Comparison of ENCODE assay signal across 11 cellular contexts in the genomic region with DNA sequence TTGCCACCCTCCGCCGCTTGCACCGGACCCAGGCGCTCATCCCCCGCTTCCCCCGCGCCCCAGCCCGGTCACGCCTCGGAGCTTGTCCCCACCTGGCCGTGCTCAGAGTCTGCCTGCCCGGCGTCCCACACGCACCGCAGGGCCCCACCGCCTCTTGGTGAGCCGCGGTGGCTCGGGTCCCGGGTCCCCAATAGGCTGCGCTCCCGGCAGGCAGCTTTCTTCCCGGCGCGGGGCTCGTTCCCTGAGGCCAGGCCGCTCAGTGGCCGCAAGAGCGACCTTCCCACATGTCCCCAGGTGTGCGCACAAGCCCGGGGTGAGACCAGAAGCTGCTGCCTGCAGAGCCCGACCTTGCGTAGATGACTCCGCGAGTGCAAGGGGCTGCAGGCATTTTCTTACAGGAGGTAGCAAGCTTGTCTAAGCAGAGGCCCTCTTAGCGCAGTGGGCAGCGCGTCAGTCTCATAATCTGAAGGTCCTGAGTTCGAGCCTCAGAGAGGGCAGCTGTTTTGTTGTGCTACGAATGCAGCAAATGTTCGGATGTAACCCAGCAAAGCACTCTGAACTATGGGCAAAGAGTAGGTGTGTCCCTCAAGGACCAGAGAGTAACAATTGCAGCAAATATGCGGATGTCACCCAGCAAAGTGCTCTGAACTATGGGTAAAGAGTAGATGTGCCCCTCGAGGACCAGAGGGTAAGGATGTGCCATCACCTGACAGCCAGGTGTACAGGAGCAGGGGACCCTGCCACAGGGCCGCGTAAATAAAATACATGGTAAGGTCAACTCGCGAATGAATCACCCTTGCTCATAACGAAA. TPM values are rescaled to one million over a fixed set of nuclear protein-coding genes. Genes with fewer than 3 reads are reported as not detected.
DNase-seq lines count a peak whose midpoint lies in the region; ATAC-seq, FAIRE-seq and TF ChIP-seq lines count a peak whose summit lies in the region.
"Had no signal": no experiment of that assay in that cellular context is flagged by ENCODE, and none has a peak within 500 bp of the region (broad histone marks: within the 10 kb centered on the region; RNA-seq: fewer than 3 reads in every experiment).

No MANE protein-coding gene starts in this region.

- no peak for TF ChIP-seq EP300 in H1 (IDR thresholded peaks at IDR 0.05; ENCODE audit: borderline replicate concordance in 1 of 2, low read depth in 2 of 2, low read length in 2 of 2)

- peak overlapping the region; percentile 66; the same call in 1 of the 2 replicates for H2BK5ac ChIP-seq in H1 (ENCODE audit: low read depth, low read length)

- H4K91ac ChIP-seq in H1 (replicated peaks; ENCODE audit: insufficient read length, low read length): no peak overlapping the region

- no peak overlapping the region for H4K8ac ChIP-seq in H1 (ENCODE audit: extremely low read depth, insufficient read depth, low read length)

- H2BK120ac ChIP-seq in H1 (replicated peaks; ENCODE audit: low read depth, low read length): no peak overlapping the region

- H3K4me3 ChIP-seq in PC-9 (no peak overlapping the region), H1 (ENCODE audit: extremely low read depth in 1 of 4, insufficient read depth in 2 of 4, low read depth in 3 of 4, low read length in 4 of 4) (peak overlapping the region; percentile 63 to 83 (median 74))

- TSS peak; percentile 81 for BruUV-seq in PC-9 (replicated peaks; lab: Mats Ljungman, UMichigan)

- no peak overlapping the region for H2BK15ac ChIP-seq in H1 (ENCODE audit: low read length)

- H2AK5ac ChIP-seq in H1 (ENCODE audit: low read depth, low read length): no peak overlapping the region

- peak overlapping the region; percentile 47 for H4K5ac ChIP-seq in H1 (ENCODE audit: insufficient read length, low read depth, low read length)

- H4K20me1 ChIP-seq in PC-9 (ENCODE audit: insufficient read depth): no peaks in the 10 kb centered on the region
- peaks cover 0 to 3% of the 10 kb centered on the region in 2 experiments for H4K20me1 ChIP-seq in H1 (replicated peaks in 1 of 2; ENCODE audit: control insufficient read depth in 1 of 2, insufficient read depth in 2 of 2, low read length in 2 of 2)

- no peak overlapping the region for H3K27ac Mint-ChIP-seq in nephron progenitor cell
- H3K27ac Mint-ChIP-seq: activated naive CD4-positive, alpha-beta T cell treated with anti-CD3 and anti-CD28 coated beads, Interleukin-2, amount 50 U/mL, for 24 hours had no signal

- no peaks in the 10 kb centered on the region for H3K79me1 ChIP-seq in H1 (ENCODE audit: low read depth, low read length)

- H3K23me2 ChIP-seq in H1 (ENCODE audit: low read depth, low read length): peaks cover 5% of the 10 kb centered on the region; the same call in 1 of the 2 replicates

- no peak for TF ChIP-seq CTCF in PC-9 (conservative IDR thresholded peaks at IDR 0.05)
- TF ChIP-seq CTCF in H1 (IDR thresholded peaks at IDR 0.05; ENCODE audit: control extremely low read depth in 1 of 3, insufficient read depth in 1 of 3, low read depth in 1 of 3, low read length in 3 of 3): no peak
- TF ChIP-seq CTCF in nephron progenitor cell (IDR thresholded peaks at IDR 0.05): no peak

- H3K27me3 ChIP-seq in PC-9 (ENCODE audit: insufficient read depth, low read depth) (peaks cover 24% of the 10 kb centered on the region), H1 (replicated peaks in 1 of 4; ENCODE audit: control insufficient read depth in 3 of 4, extremely low read depth in 1 of 4, insufficient read depth in 3 of 4, low read length in 3 of 4) (peaks cover 0 to 13% (median 5%) of the 10 kb centered on the region in 4 experiments; a peak in 4 of 7 replicates)

- H3K36me3 ChIP-seq in PC-9 (ENCODE audit: low read depth) (no peaks in the 10 kb centered on the region), H1 (ENCODE audit: control insufficient read depth in 2 of 4, insufficient read depth in 4 of 4, low read length in 3 of 4) (no peaks in the 10 kb centered on the region; a peak in 2 of 8 replicates)
- H3K36me3 ChIP-seq: tibial nerve had no signal

- TF ChIP-seq RAD21 in H1 (IDR thresholded peaks at IDR 0.05 in 1 of 2, conservative IDR thresholded peaks at IDR 0.05 in 1 of 2; ENCODE audit: low read depth in 2 of 2, low read length in 2 of 2): no peak

- H3K18ac ChIP-seq in H1 (ENCODE audit: extremely low read depth, low read length): 0 out of 2 replicates have a peak overlapping the region, but pooled peaks have one; percentile 4

- H3K23ac ChIP-seq in H1 (ENCODE audit: insufficient read length): no peak overlapping the region

- peak; percentile 57 for ATAC-seq in HG02884 (IDR thresholded peaks at IDR 0.05; ENCODE audit: unreplicated experiment)

- H3K9me3 Mint-ChIP-seq in nephron progenitor cell: peaks cover 15% of the 10 kb centered on the region
- H3K9me3 Mint-ChIP-seq: activated naive CD4-positive, alpha-beta T cell treated with anti-CD3 and anti-CD28 coated beads, Interleukin-2, amount 50 U/mL, for 24 hours had no signal

- H3K4me1 Mint-ChIP-seq in nephron progenitor cell: no peaks in the 10 kb centered on the region
- H3K4me1 Mint-ChIP-seq: activated naive CD4-positive, alpha-beta T cell treated with anti-CD3 and anti-CD28 coated beads, Interleukin-2, amount 50 U/mL, for 24 hours had no signal

- H3K9me3 ChIP-seq in PC-9 (ENCODE audit: insufficient read depth, low read depth) (0 out of 2 replicates have a peak, but pooled peaks cover 4% of the 10 kb centered on the region), H1 (ENCODE audit: insufficient read depth in 2 of 2, low read depth in 1 of 2, low read length in 1 of 2) (no peaks in the 10 kb centered on the region)

- no peak overlapping the region for H2AFZ ChIP-seq in PC-9
- H2AFZ ChIP-seq in H1 (ENCODE audit: low read length): peak overlapping the region; percentile 67; the same call in 1 of the 2 replicates

- H2BK20ac ChIP-seq in H1 (ENCODE audit: low read length): no peak overlapping the region

- POLR2A ChIA-PET in PC-9 (lab: Charles Lee; ENCODE audit: unreplicated experiment) (no interaction called here), H1 (lab: Charles Lee; ENCODE audit: partially characterized antibody) (interaction anchor here (0.6 to 1.5 kb wide), 7 partner anchors 8 to 177 kb away, joined by 3 to 4 read pairs (median 3); partner anchors contain the start of gene CHST4)

- H2BK12ac ChIP-seq in H1 (ENCODE audit: low read depth, low read length): no peak overlapping the region

- TF ChIP-seq POLR2A in H1 (IDR thresholded peaks at IDR 0.05; ENCODE audit: control extremely low read depth in 1 of 2, low read depth in 2 of 2, low read length in 2 of 2): no peak

- WGBS in H1 (ENCODE audit: extremely low coverage in 1 of 2, insufficient coverage in 1 of 2, insufficient read length in 1 of 2, insufficient replicate concordance in 2 of 2, low coverage in 1 of 2, low lambda C conversion rate in 2 of 2, missing lambda C conversion rate in 1 of 2), 2 experiments: 5% methylated on average over 42 of the region's 48 CpGs; no CpG with 5 or more reads in 1 of the 2 experiments

- no peaks in the 10 kb centered on the region for H3K9me2 ChIP-seq in PC-9 (ENCODE audit: insufficient read depth)

- H3K27ac ChIP-seq in PC-9 (no peak overlapping the region), H1 (ENCODE audit: low read depth, low read length) (no peak overlapping the region)
- H3K27ac ChIP-seq: C4-2B, tibial nerve had no signal

- peak overlapping the region; percentile 28 for H3K4me2 ChIP-seq in PC-9
- H3K4me2 ChIP-seq in H1 (ENCODE audit: insufficient read depth in 1 of 2, low read depth in 2 of 2, low read length in 2 of 2): peak overlapping the region; percentile 82

- DNase-seq in SIG-M5 treated with dmso at 0.1 percent for 504 hours (lab: John Stamatoyannopoulos, UW; ENCODE audit: unreplicated experiment) (peak; percentile 26), SIG-M5 (lab: John Stamatoyannopoulos, UW) (no peak), PC-9 (peak; percentile 31 to 76), H1 (ENCODE audit: low read depth in 1 of 2, low spot score in 2 of 2) (peak; percentile 94 to 99), nephron progenitor cell (peak; percentile 88), putamen (ENCODE audit: low spot score) (no peak), hippocampal formation (lab: John Stamatoyannopoulos, UW) (no peak)

- no peak overlapping the region for H3K4ac ChIP-seq in H1 (replicated peaks; ENCODE audit: insufficient read length, low read depth, low read length)

- H3K4me3 Mint-ChIP-seq in nephron progenitor cell: peak overlapping the region; percentile 82
- H3K4me3 Mint-ChIP-seq: activated naive CD4-positive, alpha-beta T cell treated with anti-CD3 and anti-CD28 coated beads, Interleukin-2, amount 50 U/mL, for 24 hours had no signal

- no peaks in the 10 kb centered on the region; the same call in 1 of the 2 replicates for H3F3A ChIP-seq in PC-9 (ENCODE audit: insufficient read depth, low read depth)

- CTCF ChIA-PET in PC-9 (lab: Charles Lee) (no interaction called here), H1 (lab: Charles Lee; ENCODE audit: partially characterized antibody) (interaction anchor here (0.5 to 7.8 kb wide), 5 partner anchors 11 to 185 kb away, joined by 3 to 99 read pairs (median 5); no protein-coding TSS in a partner anchor)

- peak overlapping the region; percentile 63 for H3K56ac ChIP-seq in H1 (replicated peaks; ENCODE audit: insufficient read length, low read depth, low read length)

- peaks cover 78% of the 10 kb centered on the region for H3K27me3 Mint-ChIP-seq in nephron progenitor cell (ENCODE audit: low read depth, poor library complexity)

- peak; percentile 99 for FAIRE-seq in H1 (lab: Jason Lieb, UNC)

- H3K9ac ChIP-seq in H1 (replicated peaks in 1 of 4; ENCODE audit: extremely low read depth in 1 of 4, low read depth in 3 of 4, low read length in 3 of 4): peak overlapping the region in 2 of 4 experiments; percentile 22 to 44; a peak in 2 of 7 replicates

- H3K36me3 Mint-ChIP-seq in nephron progenitor cell (ENCODE audit: low read depth): no peaks in the 10 kb centered on the region
- H3K36me3 Mint-ChIP-seq: activated naive CD4-positive, alpha-beta T cell treated with anti-CD3 and anti-CD28 coated beads, Interleukin-2, amount 50 U/mL, for 24 hours had no signal

- H3K4me1 ChIP-seq in PC-9 (replicated peaks; ENCODE audit: insufficient read depth) (no peaks in the 10 kb centered on the region), H1 (replicated peaks in 1 of 4; ENCODE audit: control insufficient read depth in 3 of 4, insufficient read depth in 4 of 4, low read length in 3 of 4) (peaks cover 0 to 5% (median 3%) of the 10 kb centered on the region in 4 experiments; a peak in 5 of 7 replicates)

- intact Hi-C loops in PC-9 (cut with micrococcal nuclease; ENCODE audit: unreplicated experiment): no loop called here

- no peak overlapping the region for H3K14ac ChIP-seq in H1 (ENCODE audit: insufficient read length)

- H3K79me2 ChIP-seq in PC-9 (ENCODE audit: low read depth) (no peaks in the 10 kb centered on the region), H1 (ENCODE audit: control insufficient read depth in 1 of 2, insufficient read depth in 2 of 2, low read length in 2 of 2) (no peaks in the 10 kb centered on the region)

RNA-seq across cellular contexts. Expression of gene TLE7, which starts 15.6 kb away (rescaled TPM):
- not detected in 2 replicates for total RNA-seq in PC-9 (2021)
- total RNA-seq in H1 (2021; fragmentation: NEBNext Ultra II Directional; extraction: Animal tissue kit (Norgen Biotek cat#: 25700)): not detected in 2 replicates
- polyA plus RNA-seq in H1 (2011; rRNA removed): 0.03 and 0.06 TPM in 2 replicates
- 0.10 TPM for polyA plus RNA-seq in H1 (2011; cell fraction: cytosol; rRNA removed)
- 0.07 TPM for polyA plus RNA-seq in H1 (2011; cell fraction: nucleus; rRNA removed)
- polyA plus RNA-seq in H1 (2012, experiment 1 of 2): not detected in 4 replicates
- polyA plus RNA-seq in H1 (2012, experiment 2 of 2): not detected
- not detected for polyA plus RNA-seq in H1 (2013, experiment 1 of 2)
- not detected for polyA plus RNA-seq in H1 (2013, experiment 2 of 2)
- not detected in 2 replicates for polyA minus RNA-seq in H1 (2011; rRNA and poly(A)+ RNA removed)
- polyA minus RNA-seq in H1 (2011; cell fraction: cytosol; rRNA and poly(A)+ RNA removed): not detected
- not detected for polyA minus RNA-seq in H1 (2011; cell fraction: nucleus; rRNA and poly(A)+ RNA removed)
- total RNA-seq: tibial nerve had no signal

RNA-seq across cellular contexts. Expression of gene ZNF23, which starts 35.8 kb away (rescaled TPM):
- total RNA-seq in PC-9 (2021): 6.9 and 7.9 TPM in 2 replicates
- total RNA-seq in H1 (2021; fragmentation: NEBNext Ultra II Directional; extraction: Animal tissue kit (Norgen Biotek cat#: 25700)): 10.2 and 12.7 TPM in 2 replicates
- 2.4 and 3.3 TPM in 2 replicates for polyA plus RNA-seq in H1 (2011; rRNA removed)
- polyA plus RNA-seq in H1 (2011; cell fraction: cytosol; rRNA removed): 5.6 TPM
- 9.6 TPM for polyA plus RNA-seq in H1 (2011; cell fraction: nucleus; rRNA removed)
- 8.1 to 11.0 TPM (median 9.8 TPM) in 4 replicates for polyA plus RNA-seq in H1 (2012, experiment 1 of 2)
- 0.64 TPM for polyA plus RNA-seq in H1 (2012, experiment 2 of 2)
- polyA plus RNA-seq in H1 (2013, experiment 1 of 2): 7.0 TPM
- 6.4 TPM for polyA plus RNA-seq in H1 (2013, experiment 2 of 2)
- polyA minus RNA-seq in H1 (2011; rRNA and poly(A)+ RNA removed): 8.3 and 11.6 TPM in 2 replicates
- 3.3 TPM for polyA minus RNA-seq in H1 (2011; cell fraction: cytosol; rRNA and poly(A)+ RNA removed)
- polyA minus RNA-seq in H1 (2011; cell fraction: nucleus; rRNA and poly(A)+ RNA removed): 14.8 TPM

Comparison
In these comparisons a context has a peak if more than half of its experiments do, and no peak if none do; other contexts are left out.
1. DNase-seq: peak in SIG-M5 treated with dmso at 0.1 percent for 504 hours (single experiment), PC-9 (2 of 2), H1 (2 of 2) and nephron progenitor cell (single experiment); none in SIG-M5 (single experiment), putamen (single experiment) and hippocampal formation (0 of 2).